In genomic region chrX:2690856-2691542, GRCh38 we compare ENCODE assay signal across 8 cellular contexts. TPM values are rescaled to one million over a fixed set of nuclear protein-coding genes. Genes with fewer than 3 reads are reported as not detected.
DNase-seq lines count a peak whose midpoint lies in the region; ATAC-seq, FAIRE-seq and TF ChIP-seq lines count a peak whose summit lies in the region.

TSS of gene CD99 (plus strand) at chrX:2691295. CDS start at chrX:2691361, 66 bp downstream.

- H4K12ac ChIP-seq in trophoblast cell (ENCODE audit: low read depth, low read length), result peak within 1 kb of the TSS; percentile 59

- H4K8ac ChIP-seq in trophoblast cell (ENCODE audit: low read depth, low read length), result peak within 1 kb of the TSS; percentile 59

- peak within 1 kb of the TSS; percentile 78 for H2BK12ac ChIP-seq in trophoblast cell (ENCODE audit: low read length)

- H3K4me3 Mint-ChIP-seq in type B pancreatic cell, result peak within 1 kb of the TSS; percentile 95

- H3K27me3 ChIP-seq in Loucy (ENCODE audit: insufficient read depth, low read length, poor library complexity, severe bottlenecking) (no peaks in the 10 kb centered on the region), trophoblast cell (ENCODE audit: insufficient read depth, low read length) (no peaks in the 10 kb centered on the region)

- DNase-seq in D721Med (ENCODE audit: insufficient read length, low spot score), result peak; percentile 62
- peak; percentile 74 to 86 for DNase-seq in activated T-helper 1 cell treated with anti-CD3 and anti-CD28 coated beads, Interleukin-2, amount 50 U/mL, for 16 hours (ENCODE audit: low read depth in 1 of 2, low spot score in 1 of 2)
- DNase-seq in frontal cortex (ENCODE audit: low spot score in 2 of 2), result peak; percentile 72 to 89
- DNase-seq in trophoblast cell, result peak; percentile 43 to 54
- DNase-seq in type B pancreatic cell (ENCODE audit: extremely low spot score, unreplicated experiment), result peak; percentile 92
- DNase-seq in NOMO-1 (lab: John Stamatoyannopoulos, UW; ENCODE audit: unreplicated experiment in 2 of 2), result no peak

- H3K79me1 ChIP-seq in trophoblast cell (ENCODE audit: low read length), result peaks cover 29% of the 10 kb centered on the region

- peaks cover 23% of the 10 kb centered on the region for H3K4me1 Mint-ChIP-seq in type B pancreatic cell (ENCODE audit: unreplicated experiment)

- H3F3A ChIP-seq in Loucy (ENCODE audit: low read depth), result peaks cover 4% of the 10 kb centered on the region; the same call in 1 of the 2 replicates

- FAIRE-seq in D721Med (lab: Jason Lieb, UNC) (no peak), frontal cortex (lab: Jason Lieb, UNC) (no peak)

- H4K91ac ChIP-seq in trophoblast cell (ENCODE audit: low read depth, low read length), result peak within 1 kb of the TSS; percentile 89

- H3K4ac ChIP-seq in trophoblast cell (ENCODE audit: low read depth, low read length), result peak within 1 kb of the TSS; percentile 96

- peak within 1 kb of the TSS; percentile 60 for H2BK120ac ChIP-seq in trophoblast cell (ENCODE audit: insufficient read depth, low read length, poor library complexity)

- H3K9me2 ChIP-seq in Loucy (replicated peaks; ENCODE audit: low read depth, low read length), result no peaks in the 10 kb centered on the region

- TF ChIP-seq CTCF in D721Med (IDR thresholded peaks at IDR 0.05; ENCODE audit: insufficient read depth, missing control alignments) (no peak), Loucy (conservative IDR thresholded peaks at IDR 0.05; ENCODE audit: low read length) (no peak), type B pancreatic cell (conservative IDR thresholded peaks at IDR 0.05) (peak; percentile 7)

- H3K23ac ChIP-seq in trophoblast cell (ENCODE audit: low read length), result no peak within 1 kb of the TSS

- peak within 1 kb of the TSS; percentile 92 for H3K9ac ChIP-seq in Loucy (ENCODE audit: low read depth, low read length, poor library complexity, severe bottlenecking)
- peak within 1 kb of the TSS; percentile 91 for H3K9ac ChIP-seq in trophoblast cell (ENCODE audit: low read length)

- H2AK5ac ChIP-seq in trophoblast cell (ENCODE audit: low read length), result peak within 1 kb of the TSS; percentile 57

- peak within 1 kb of the TSS; percentile 82 for H2BK5ac ChIP-seq in trophoblast cell (ENCODE audit: low read depth, low read length, poor library complexity)

- peak within 1 kb of the TSS; percentile 98 for H3K4me2 ChIP-seq in Loucy (ENCODE audit: low read depth, low read length, poor library complexity, severe bottlenecking)
- H3K4me2 ChIP-seq in trophoblast cell (ENCODE audit: low read length), result peak within 1 kb of the TSS; percentile 74

- H3K4me3 ChIP-seq in Loucy (ENCODE audit: low read length, poor library complexity, severe bottlenecking), result peak within 1 kb of the TSS; percentile 96
- peak within 1 kb of the TSS; percentile 98 for H3K4me3 ChIP-seq in trophoblast cell (ENCODE audit: low read depth, low read length)

- H3K27ac ChIP-seq in trophoblast cell (ENCODE audit: low read depth, low read length), result peak within 1 kb of the TSS; percentile 64

- H3K18ac ChIP-seq in trophoblast cell (ENCODE audit: low read length), result peak within 1 kb of the TSS; percentile 84

- peaks cover 7% of the 10 kb centered on the region for H4K20me1 ChIP-seq in Loucy (ENCODE audit: insufficient read depth, low read length, poor library complexity, severe bottlenecking)

- H3K27me3 Mint-ChIP-seq in type B pancreatic cell, result no peaks in the 10 kb centered on the region

- H3K9me3 Mint-ChIP-seq in type B pancreatic cell, result no peaks in the 10 kb centered on the region

- H2AFZ ChIP-seq in Loucy (ENCODE audit: low read length) (peak within 1 kb of the TSS; percentile 60; the same call in 1 of the 2 replicates), trophoblast cell (ENCODE audit: insufficient read depth, low read length, poor library complexity) (peak within 1 kb of the TSS; percentile 75)

- H3K4me1 ChIP-seq in Loucy (ENCODE audit: insufficient read depth, low read length, poor library complexity, severe bottlenecking) (peaks cover 20% of the 10 kb centered on the region), trophoblast cell (ENCODE audit: control insufficient read depth in 1 of 2, insufficient read depth in 2 of 2, low read length in 2 of 2) (peaks cover 22 to 28% of the 10 kb centered on the region in 2 experiments)

- peak within 1 kb of the TSS; percentile 77 for H3K14ac ChIP-seq in trophoblast cell (ENCODE audit: low read length)

- no peaks in the 10 kb centered on the region for H3K36me3 ChIP-seq in Loucy (ENCODE audit: insufficient read depth, low read length)
- no peaks in the 10 kb centered on the region for H3K36me3 ChIP-seq in trophoblast cell (ENCODE audit: control insufficient read depth in 1 of 2, insufficient read depth in 2 of 2, low read length in 2 of 2)

- H3K27ac Mint-ChIP-seq in type B pancreatic cell, result peak within 1 kb of the TSS; percentile 94

- ATAC-seq in GM21786 (IDR thresholded peaks at IDR 0.05; ENCODE audit: unreplicated experiment), result peak; percentile 82

- H3K36me3 Mint-ChIP-seq in type B pancreatic cell, result peaks cover 6% of the 10 kb centered on the region

- peaks cover 49% of the 10 kb centered on the region for H3K79me2 ChIP-seq in Loucy (ENCODE audit: insufficient read depth, low read length)
- peaks cover 22% of the 10 kb centered on the region for H3K79me2 ChIP-seq in trophoblast cell (ENCODE audit: control insufficient read depth, insufficient read depth, low read length, poor library complexity)

- WGBS in trophoblast cell (ENCODE audit: extremely low coverage, insufficient coverage, insufficient read length), result no CpG with 5 or more reads among the region's 73 CpGs

- H3K9me3 ChIP-seq in Loucy (ENCODE audit: insufficient read depth, low read depth, low read length) (no peaks in the 10 kb centered on the region), trophoblast cell (ENCODE audit: insufficient read depth, low read depth, low read length) (peaks cover 3% of the 10 kb centered on the region)

RNA-seq across cellular contexts. Expression of gene CD99, which starts in this region (rescaled TPM):
- total RNA-seq in frontal cortex, result 11.4 TPM
- 627 and 651 TPM in 2 replicates for polyA plus RNA-seq in trophoblast cell (2013)
- total RNA-seq in type B pancreatic cell (ENCODE audit: low replicate concordance), result 292 and 372 TPM in 2 replicates

Comparison
In these comparisons a context has a peak if more than half of its experiments do, and no peak if none do; other contexts are left out.
1. RNA of gene CD99 (total RNA-seq): 292 to 372 TPM in type B pancreatic cell; 11.4 TPM in frontal cortex (single experiment); every median in the first group is over 10 times any median in the second.
2. DNase-seq: peak in D721Med (single experiment), activated T-helper 1 cell treated with anti-CD3 and anti-CD28 coated beads, Interleukin-2, amount 50 U/mL, for 16 hours (2 of 2), frontal cortex (2 of 2), trophoblast cell (2 of 2) and type B pancreatic cell (single experiment); none in NOMO-1 (0 of 2).